Comparison of ENCODE assay signal across 22 cellular contexts in the genomic region with DNA sequence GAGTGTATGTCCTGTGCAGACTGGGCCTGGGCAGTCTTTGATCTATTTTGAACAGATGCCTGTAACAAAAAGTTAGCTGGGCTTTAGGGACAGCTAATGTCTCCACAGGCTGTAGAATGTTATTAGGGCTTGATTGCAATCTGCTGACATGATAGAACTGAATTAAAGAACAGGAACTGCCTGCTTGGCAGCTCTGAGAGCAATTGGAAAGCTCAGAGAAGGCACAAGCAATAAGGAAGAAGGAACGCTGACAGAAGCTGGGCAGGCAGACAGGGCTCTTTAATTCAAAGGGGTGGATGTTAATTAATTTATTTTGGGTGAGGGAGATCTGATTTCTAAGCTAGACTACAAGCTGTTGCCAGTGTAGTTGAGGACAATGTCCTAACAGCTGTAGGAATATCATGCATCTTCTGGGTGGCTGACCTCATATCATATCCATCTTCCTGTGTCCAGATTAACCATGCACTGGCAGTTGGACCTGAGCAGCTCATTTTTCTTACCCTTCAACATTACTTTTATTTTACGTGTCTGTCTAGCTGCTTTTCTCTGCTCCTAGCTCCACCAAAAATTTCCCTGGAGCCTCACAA. TPM values are rescaled to one million over a fixed set of nuclear protein-coding genes. Genes with fewer than 3 reads are reported as not detected.
DNase-seq lines count a peak whose midpoint lies in the region; ATAC-seq and TF ChIP-seq lines count a peak whose summit lies in the region.
"Had no signal": no experiment of that assay in that cellular context is flagged by ENCODE, and none has a peak within 500 bp of the region (broad histone marks: within the 10 kb centered on the region; RNA-seq: fewer than 3 reads in every experiment).

No MANE protein-coding gene starts in this region.

- peak; percentile 3 for DNase-seq in G401 (ENCODE audit: low spot score)
- peak; percentile 23 for DNase-seq in NCI-H1694 treated with DMSO at 0.1 percent for 48 hours (lab: John Stamatoyannopoulos, UW)
- DNase-seq in epithelial cell of esophagus (ENCODE audit: low read depth): peak; percentile 7
- DNase-seq in prostate gland (ENCODE audit: low spot score): peak; percentile 75
- DNase-seq in GM19238 (ENCODE audit: insufficient read length, low spot score): no peak
- DNase-seq in activated T-cell treated with anti-CD3 and anti-CD28 coated beads, Interleukin-2, amount 50 U/mL, for 4 hours: no peak
- DNase-seq: CD4-positive, CD25-positive, alpha-beta regulatory T cell; DND-41; GOT3; HCEC 1CT; Karpas-422; NCI-H187 treated with DMSO at 0.1 percent for 48 hours; NCI-H2107; NCI-H69; NK-92 treated with Interleukin-12 subunit alpha and Interleukin-12 subunit beta, amount 100 ng/mL, for 24 hours; SJCRH30 had no signal

- ATAC-seq in GM19035 (IDR thresholded peaks at IDR 0.05; ENCODE audit: unreplicated experiment) (no peak), HG03520 (IDR thresholded peaks at IDR 0.05; ENCODE audit: unreplicated experiment) (no peak)
- no peak for ATAC-seq in activated T-cell treated with anti-CD3 and anti-CD28 coated beads, Interleukin-2, amount 50 U/mL, for 4 hours
- ATAC-seq: Panc1 had no signal

- no peak overlapping the region for H3K27ac ChIP-seq in prostate gland
- H3K27ac ChIP-seq: SJCRH30 had no signal

- no peak for TF ChIP-seq CTCF in epithelial cell of esophagus (IDR thresholded peaks at IDR 0.05; ENCODE audit: insufficient read depth, low read depth, low read length, missing control alignments)
- no peak for TF ChIP-seq CTCF in prostate gland (IDR thresholded peaks at IDR 0.05)

- no peaks in the 10 kb centered on the region for H3K27me3 ChIP-seq in prostate gland (replicated peaks; ENCODE audit: insufficient read depth)

- no peak for TF ChIP-seq POLR2A in prostate gland (IDR thresholded peaks at IDR 0.05)

- intact Hi-C loops in prostate gland (cut with DNase I): no loop called here

- H3K36me3 ChIP-seq in prostate gland: no peaks in the 10 kb centered on the region
- H3K36me3 ChIP-seq: SJCRH30 had no signal

- H3K4me3 ChIP-seq in epithelial cell of esophagus (ENCODE audit: low read length) (no peak overlapping the region), prostate gland (no peak overlapping the region)
- H3K4me3 ChIP-seq: SJCRH30 had no signal

- no peaks in the 10 kb centered on the region for H3K9me3 ChIP-seq in prostate gland
- H3K9me3 ChIP-seq: SJCRH30 had no signal

- peaks cover 29% of the 10 kb centered on the region for H3K27me3 Mint-ChIP-seq in activated T-cell treated with anti-CD3 and anti-CD28 coated beads, Interleukin-2, amount 50 U/mL, for 4 hours (ENCODE audit: low read depth)

- WGBS in prostate gland: 2% methylated on average over 2 of the region's 2 CpGs

- H3K4me1 Mint-ChIP-seq in activated T-cell treated with anti-CD3 and anti-CD28 coated beads, Interleukin-2, amount 50 U/mL, for 4 hours (ENCODE audit: low read depth): no peaks in the 10 kb centered on the region
- H3K4me1 Mint-ChIP-seq: CD4-positive, CD25-positive, alpha-beta regulatory T cell had no signal

- H3K36me3 Mint-ChIP-seq in activated T-cell treated with anti-CD3 and anti-CD28 coated beads, Interleukin-2, amount 50 U/mL, for 4 hours (ENCODE audit: insufficient read depth): no peaks in the 10 kb centered on the region
- H3K36me3 Mint-ChIP-seq: CD4-positive, CD25-positive, alpha-beta regulatory T cell had no signal

- H3K9me3 Mint-ChIP-seq in activated T-cell treated with anti-CD3 and anti-CD28 coated beads, Interleukin-2, amount 50 U/mL, for 4 hours: no peaks in the 10 kb centered on the region

- H3K4me3 Mint-ChIP-seq in activated T-cell treated with anti-CD3 and anti-CD28 coated beads, Interleukin-2, amount 50 U/mL, for 4 hours: no peak overlapping the region
- H3K4me3 Mint-ChIP-seq: CD4-positive, CD25-positive, alpha-beta regulatory T cell had no signal

- in situ Hi-C loops in G401 (cut with HindIII; ENCODE audit: low sequenced_read_pairs): no loop called here

- no peaks in the 10 kb centered on the region for H3K4me1 ChIP-seq in prostate gland (replicated peaks)
- H3K4me1 ChIP-seq: SJCRH30 had no signal

RNA-seq across cellular contexts. Expression of a gene that starts 20.7 kb away (rescaled TPM):
- total RNA-seq in G401 (2014; rRNA removed; shearing (Covaris generic)): not detected in 2 replicates
- total RNA-seq in prostate gland: not detected
- total RNA-seq in activated T-cell treated with anti-CD3 and anti-CD28 coated beads, Interleukin-2, amount 50 U/mL, for 4 hours: not detected
- total RNA-seq: A673; CD4-positive, CD25-positive, alpha-beta regulatory T cell; MCF 10A; NCI-H460; SJCRH30 had no signal

Comparison
In these comparisons a context has a peak if more than half of its experiments do, and no peak if none do; other contexts are left out.
1. DNase-seq: peak in G401 (single experiment), NCI-H1694 treated with DMSO at 0.1 percent for 48 hours (single experiment), epithelial cell of esophagus (single experiment) and prostate gland (single experiment); none in GM19238 (single experiment) and activated T-cell treated with anti-CD3 and anti-CD28 coated beads, Interleukin-2, amount 50 U/mL, for 4 hours (single experiment).